24 cellular contexts compared by ENCODE assay signal in genomic region chr17:79361221-79361734, GRCh38.
"Had no signal": no experiment of that assay in that cellular context is flagged by ENCODE, and none has a peak within 500 bp of the region (broad histone marks: within the 10 kb centered on the region; RNA-seq: fewer than 3 reads in every experiment).

No MANE protein-coding gene starts in this region.

- H3K4me1 Mint-ChIP-seq: immature natural killer cell; memory B cell; mesothelial cell of epicardium; neural crest cell; stimulated activated effector memory CD8-positive, alpha-beta T cell treated with anti-CD3 and anti-CD28 coated beads, Interleukin-12 subunit alpha, Interleukin-12 subunit beta, amount 100 ng/mL, for 72 hours had no signal

- H3K36me3 ChIP-seq: esophagus muscularis mucosa, gastrocnemius medialis, left ventricle myocardium inferior, lower lobe of right lung, pancreas, right lobe of liver, thoracic aorta had no signal

- H3K27me3 ChIP-seq: right lobe of liver had no signal

- H3K9me3 ChIP-seq: esophagus muscularis mucosa, gastrocnemius medialis, left ventricle myocardium inferior, lower lobe of right lung, pancreas, right lobe of liver, thoracic aorta had no signal

- FAIRE-seq: endometrium, keratinocyte, pancreas had no signal

- H3K9me3 Mint-ChIP-seq: immature natural killer cell; memory B cell; mesothelial cell of epicardium; natural killer cell; neural crest cell; stimulated activated effector memory CD8-positive, alpha-beta T cell treated with anti-CD3 and anti-CD28 coated beads, Interleukin-12 subunit alpha, Interleukin-12 subunit beta, amount 100 ng/mL, for 72 hours; stimulated activated naive CD8-positive, alpha-beta T cell treated with anti-CD3 and anti-CD28 coated beads, Interleukin-15, Interleukin-2, amounts not matched to agents 100 ng/mL and 50 ng/mL, for 24 hours had no signal

- H3K4me3 ChIP-seq: esophagus muscularis mucosa, gastrocnemius medialis, left ventricle myocardium inferior, lower lobe of right lung, pancreas, right lobe of liver, thoracic aorta had no signal

- ATAC-seq: gastrocnemius medialis; left cardiac atrium; lower lobe of right lung; natural killer cell; pancreas; right lobe of liver; stimulated activated effector memory CD8-positive, alpha-beta T cell treated with anti-CD3 and anti-CD28 coated beads, Interleukin-12 subunit alpha, Interleukin-12 subunit beta, amount 100 ng/mL, for 72 hours had no signal

- H3K4me1 ChIP-seq: gastrocnemius medialis, left ventricle myocardium inferior, pancreas, right lobe of liver had no signal

- DNase-seq: cortex of kidney; effector memory CD4-positive, alpha-beta T cell; gastrocnemius medialis; immature natural killer cell; left cardiac atrium; left ventricle myocardium inferior; lower lobe of right lung; natural killer cell; nucleus accumbens; pancreas; right lobe of liver; stimulated activated CD4-positive, alpha-beta T cell treated with anti-CD3 and anti-CD28 coated beads, Interleukin-4, amount 100 ng/mL, for 1 hour; stimulated activated CD8-positive, alpha-beta memory T cell treated with anti-CD3 and anti-CD28 coated beads, Interleukin-4, amount 100 ng/mL, for 48 hours; trophoblast cell had no signal

- H3K27ac Mint-ChIP-seq: immature natural killer cell; memory B cell; mesothelial cell of epicardium; natural killer cell; progenitor cell of endocrine pancreas; stimulated activated effector memory CD8-positive, alpha-beta T cell treated with anti-CD3 and anti-CD28 coated beads, Interleukin-12 subunit alpha, Interleukin-12 subunit beta, amount 100 ng/mL, for 72 hours; stimulated activated naive CD8-positive, alpha-beta T cell treated with anti-CD3 and anti-CD28 coated beads, Interleukin-15, Interleukin-2, amounts not matched to agents 100 ng/mL and 50 ng/mL, for 24 hours had no signal

- H3K36me3 Mint-ChIP-seq: immature natural killer cell; memory B cell; mesothelial cell of epicardium; natural killer cell; stimulated activated effector memory CD8-positive, alpha-beta T cell treated with anti-CD3 and anti-CD28 coated beads, Interleukin-12 subunit alpha, Interleukin-12 subunit beta, amount 100 ng/mL, for 72 hours had no signal

- H3K4me3 Mint-ChIP-seq: immature natural killer cell; memory B cell; mesothelial cell of epicardium; natural killer cell; neural crest cell; stimulated activated effector memory CD8-positive, alpha-beta T cell treated with anti-CD3 and anti-CD28 coated beads, Interleukin-12 subunit alpha, Interleukin-12 subunit beta, amount 100 ng/mL, for 72 hours; stimulated activated naive CD8-positive, alpha-beta T cell treated with anti-CD3 and anti-CD28 coated beads, Interleukin-15, Interleukin-2, amounts not matched to agents 100 ng/mL and 50 ng/mL, for 24 hours had no signal

- H3K27ac ChIP-seq: esophagus muscularis mucosa, gastrocnemius medialis, left ventricle myocardium inferior, lower lobe of right lung, pancreas, right lobe of liver, thoracic aorta had no signal
